Comparison of ENCODE assay signal across 8 cellular contexts in genomic region chr1:214261206-214262123, GRCh38. TPM values are rescaled to one million over a fixed set of nuclear protein-coding genes. Genes with fewer than 3 reads are reported as not detected.
DNase-seq lines count a peak whose midpoint lies in the region; TF ChIP-seq lines count a peak whose summit lies in the region.

No MANE protein-coding gene starts in this region.

- no peaks in the 10 kb centered on the region for H3K9me3 Mint-ChIP-seq in activated naive CD4-positive, alpha-beta T cell treated with anti-CD3 and anti-CD28 coated beads for 36 hours
- no peaks in the 10 kb centered on the region for H3K9me3 Mint-ChIP-seq in progenitor cell of endocrine pancreas (ENCODE audit: low read depth)

- peaks cover 0 to 17% of the 10 kb centered on the region in 2 donors for H3K27me3 ChIP-seq in uterus

- H3K27ac Mint-ChIP-seq in activated naive CD4-positive, alpha-beta T cell treated with anti-CD3 and anti-CD28 coated beads for 36 hours = no peak overlapping the region
- H3K27ac Mint-ChIP-seq in progenitor cell of endocrine pancreas = no peak overlapping the region

- TF ChIP-seq CTCF in GM12864 (IDR thresholded peaks at IDR 0.05; ENCODE audit: low read depth, low read length, missing control alignments) = peak; percentile 98
- TF ChIP-seq CTCF in HFF-Myc (IDR thresholded peaks at IDR 0.05; ENCODE audit: low read depth, low read length, missing control alignments) = peak; percentile 99
- peak; percentile 97 for TF ChIP-seq CTCF in progenitor cell of endocrine pancreas (IDR thresholded peaks at IDR 0.05; ENCODE audit: unreplicated experiment)
- TF ChIP-seq CTCF in uterus (IDR thresholded peaks at IDR 0.05) = peak; percentile 79 to 95 (median 87)

- intact Hi-C loops in activated naive CD4-positive, alpha-beta T cell treated with anti-CD3 and anti-CD28 coated beads for 36 hours (cut with micrococcal nuclease) = loop anchor here (1.0 to 5.0 kb wide), 7 partner anchors 21 to 371 kb away; partner anchors contain the start of gene CENPF
- intact Hi-C loops in head of caudate nucleus (cut with DNase I) = loop anchor here (2.0 kb wide), 1 partner anchor 67 kb away; no protein-coding TSS in a partner anchor
- intact Hi-C loops in uterus (cut with DNase I; ENCODE audit: low total_unique reads) = loop anchor here (5.0 kb wide), 2 partner anchors 56 to 71 kb away; no protein-coding TSS in a partner anchor

- H3K36me3 Mint-ChIP-seq in activated naive CD4-positive, alpha-beta T cell treated with anti-CD3 and anti-CD28 coated beads for 36 hours (ENCODE audit: low read depth) = no peaks in the 10 kb centered on the region
- no peaks in the 10 kb centered on the region for H3K36me3 Mint-ChIP-seq in progenitor cell of endocrine pancreas (ENCODE audit: insufficient read depth)

- H3K36me3 ChIP-seq in uterus = no peaks in the 10 kb centered on the region

- no peak overlapping the region for H3K27ac ChIP-seq in uterus

- TF ChIP-seq POLR2A in uterus (IDR thresholded peaks at IDR 0.05) = no peak

- H3K4me1 Mint-ChIP-seq in activated naive CD4-positive, alpha-beta T cell treated with anti-CD3 and anti-CD28 coated beads for 36 hours (ENCODE audit: low read depth) = peaks cover 11% of the 10 kb centered on the region
- H3K4me1 Mint-ChIP-seq in progenitor cell of endocrine pancreas (ENCODE audit: low read depth) = no peaks in the 10 kb centered on the region

- no peak overlapping the region for H3K4me3 Mint-ChIP-seq in activated naive CD4-positive, alpha-beta T cell treated with anti-CD3 and anti-CD28 coated beads for 36 hours
- no peak overlapping the region for H3K4me3 Mint-ChIP-seq in progenitor cell of endocrine pancreas (ENCODE audit: low read depth)

- no peaks in the 10 kb centered on the region for H3K9me3 ChIP-seq in uterus

- DNase-seq in GM12864 (ENCODE audit: low read depth) = peak; percentile 25
- DNase-seq in HFF-Myc (ENCODE audit: extremely low read depth, low read depth) = no peak
- DNase-seq in NAMALWA (ENCODE audit: low spot score) = peak; percentile 80
- peak; percentile 77 for DNase-seq in SK-N-DZ (ENCODE audit: low spot score)
- DNase-seq in activated naive CD4-positive, alpha-beta T cell treated with anti-CD3 and anti-CD28 coated beads for 36 hours = peak; percentile 91
- DNase-seq in head of caudate nucleus = peak; percentile 54 to 92 (median 85)
- DNase-seq in progenitor cell of endocrine pancreas (ENCODE audit: low spot score, unreplicated experiment) = peak; percentile 78
- peak; percentile 74 to 81 for DNase-seq in uterus

- H3K27me3 Mint-ChIP-seq in activated naive CD4-positive, alpha-beta T cell treated with anti-CD3 and anti-CD28 coated beads for 36 hours (ENCODE audit: low read depth) = peaks cover 46% of the 10 kb centered on the region
- peaks cover 19% of the 10 kb centered on the region for H3K27me3 Mint-ChIP-seq in progenitor cell of endocrine pancreas

- H3K4me1 ChIP-seq in uterus = no peaks in the 10 kb centered on the region

- H3K4me3 ChIP-seq in GM12864 (ENCODE audit: low read depth, low read length) = no peak overlapping the region
- H3K4me3 ChIP-seq in HFF-Myc (replicated peaks; ENCODE audit: low read depth, low read length) = no peak overlapping the region
- H3K4me3 ChIP-seq in uterus = no peak overlapping the region

- CTCF ChIA-PET in activated naive CD4-positive, alpha-beta T cell treated with anti-CD3 and anti-CD28 coated beads for 36 hours (lab: Charles Lee) = interaction anchor here (0.6 to 7.1 kb wide), 51 partner anchors 10 to 381 kb away, joined by 3 to 369 read pairs (median 5); partner anchors contain the start of gene SMYD2

RNA-seq across cellular contexts. Expression of gene SMYD2, which starts 19.5 kb away (rescaled TPM):
- 34.4 and 34.6 TPM in 2 replicates for polyA plus RNA-seq in SK-N-DZ (2014; cell fraction: cytosol; rRNA removed)
- 75.3 and 87.8 TPM in 2 replicates for polyA plus RNA-seq in SK-N-DZ (2014; cell fraction: nucleus; rRNA removed)
- total RNA-seq in activated naive CD4-positive, alpha-beta T cell treated with anti-CD3 and anti-CD28 coated beads for 36 hours = 10 to 100 TPM; 33.4 to 38.4 TPM
- total RNA-seq in progenitor cell of endocrine pancreas (46.8 and 47.8 TPM in 2 replicates), uterus (10 to 100 TPM in 3 of 4 donors, 1 to 10 TPM in 1; 6.8 to 41.3 (median 19.2) TPM)
